10 cellular contexts compared by ENCODE assay signal in the genomic region with DNA sequence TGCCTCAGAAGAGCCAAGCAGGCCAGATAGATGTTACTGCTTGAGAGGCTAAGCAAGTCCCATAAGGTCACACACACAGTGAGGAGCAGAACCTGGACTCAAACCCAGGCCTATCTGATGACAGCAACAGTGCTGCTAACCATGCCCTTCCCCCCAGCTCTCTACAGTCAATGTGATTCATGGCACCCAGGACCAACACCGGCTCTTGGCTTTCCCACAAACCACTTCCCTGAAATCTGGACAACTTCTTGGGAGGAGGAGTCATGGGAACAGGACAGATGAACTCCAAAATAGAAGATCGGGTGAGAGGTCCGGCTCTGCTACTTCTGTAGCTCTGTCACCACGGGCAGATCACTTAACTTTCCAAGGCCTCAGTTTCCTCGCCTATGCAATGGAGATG. TPM values are rescaled to one million over a fixed set of nuclear protein-coding genes. Genes with fewer than 3 reads are reported as not detected.
DNase-seq lines count a peak whose midpoint lies in the region; ATAC-seq and TF ChIP-seq lines count a peak whose summit lies in the region.
"Had no signal": no experiment of that assay in that cellular context is flagged by ENCODE, and none has a peak within 500 bp of the region (broad histone marks: within the 10 kb centered on the region; RNA-seq: fewer than 3 reads in every experiment).

No MANE protein-coding gene starts in this region.

- H3K27ac ChIP-seq in RWPE1: no peak overlapping the region

- ATAC-seq in sciatic nerve (peak; percentile 58), GM18517 (IDR thresholded peaks at IDR 0.05; ENCODE audit: unreplicated experiment) (no peak), HG03378 (IDR thresholded peaks at IDR 0.05; ENCODE audit: unreplicated experiment) (no peak)

- CTCF ChIA-PET in RWPE1 (lab: Yijun Ruan, JAX): interaction anchor here (0.6 to 0.7 kb wide), 2 partner anchors 15 to 1207 kb away, joined by 3 to 9 read pairs; no protein-coding TSS in a partner anchor

- peak; percentile 34 for DNase-seq in EH (ENCODE audit: low read depth)
- peak; percentile 32 for DNase-seq in MV-4-11 (lab: John Stamatoyannopoulos, UW)
- peak; percentile 93 for DNase-seq in fibroblast of mammary gland (ENCODE audit: low read depth)
- no peak for DNase-seq in sciatic nerve (ENCODE audit: low spot score)
- DNase-seq in RWPE1 (ENCODE audit: low spot score): no peak
- DNase-seq: activated CD4-positive, CD25-positive, alpha-beta regulatory T cell; effector CD8-positive, alpha-beta T cell; NCI-H2171 had no signal

- intact Hi-C loops in sciatic nerve (cut with DNase I): no loop called here

- TF ChIP-seq CTCF in fibroblast of mammary gland (conservative IDR thresholded peaks at IDR 0.05; ENCODE audit: control insufficient read depth, insufficient read depth, low read depth, low read length) (no peak), RWPE1 (conservative IDR thresholded peaks at IDR 0.05; ENCODE audit: low read depth) (no peak)

- POLR2A ChIA-PET in RWPE1 (lab: Yijun Ruan, JAX; ENCODE audit: low non-redundant PET): no interaction called here

- H3K4me3 ChIP-seq in fibroblast of mammary gland (ENCODE audit: control insufficient read depth, low read depth, low read length): peak overlapping the region; percentile 57

RNA-seq across cellular contexts. Expression of a gene that starts 0.7 kb away (rescaled TPM):
- total RNA-seq in sciatic nerve: 4.2 TPM

RNA-seq across cellular contexts. Expression of a gene that starts 47.3 kb away (rescaled TPM):
- 8.5 TPM for total RNA-seq in sciatic nerve

Comparison
In these comparisons a context has a peak if more than half of its experiments do, and no peak if none do; other contexts are left out.
1. DNase-seq: peak in EH (single experiment), MV-4-11 (single experiment) and fibroblast of mammary gland (single experiment); none in sciatic nerve (single experiment) and RWPE1 (single experiment).